In genomic region chr9:124285490-124285889, GRCh38 we compare ENCODE assay signal across 10 cellular contexts. TPM values are rescaled to one million over a fixed set of nuclear protein-coding genes. Genes with fewer than 3 reads are reported as not detected.
DNase-seq lines count a peak whose midpoint lies in the region; ATAC-seq, FAIRE-seq and TF ChIP-seq lines count a peak whose summit lies in the region.
"Had no signal": no experiment of that assay in that cellular context is flagged by ENCODE, and none has a peak within 500 bp of the region (broad histone marks: within the 10 kb centered on the region; RNA-seq: fewer than 3 reads in every experiment).

No MANE protein-coding gene starts in this region.

- no peaks in the 10 kb centered on the region for H3K36me3 Mint-ChIP-seq in activated CD8-positive, alpha-beta T cell treated with anti-CD3 and anti-CD28 coated beads for 36 hours (ENCODE audit: low read depth)

- no peaks in the 10 kb centered on the region for H3K27me3 ChIP-seq in left lung
- H3K27me3 ChIP-seq in spleen (replicated peaks in 1 of 7) = no peaks in the 10 kb centered on the region

- no peaks in the 10 kb centered on the region for H3K9me3 Mint-ChIP-seq in activated CD8-positive, alpha-beta T cell treated with anti-CD3 and anti-CD28 coated beads for 36 hours

- H3K27me3 Mint-ChIP-seq in activated CD8-positive, alpha-beta T cell treated with anti-CD3 and anti-CD28 coated beads for 36 hours = no peaks in the 10 kb centered on the region

- CTCF ChIA-PET in activated CD8-positive, alpha-beta T cell treated with anti-CD3 and anti-CD28 coated beads for 36 hours (lab: Charles Lee) = no interaction called here

- FAIRE-seq in RCC 7860 (lab: Jason Lieb, UNC) = no peak
- FAIRE-seq: endometrium had no signal

- 67 to 92% (median 81%) methylated on average over 10 to 11 of the region's 11 CpGs for WGBS in spleen, 5 donors

- peak overlapping the region; percentile 54 for H3K4me3 ChIP-seq in GM12865 (ENCODE audit: low read depth, low read length)
- no peak overlapping the region for H3K4me3 ChIP-seq in left lung
- H3K4me3 ChIP-seq in spleen = peak overlapping the region in 1 of 8 donors; percentile 32
- H3K4me3 ChIP-seq: SK-N-MC had no signal

- peaks cover 0 to 25% of the 10 kb centered on the region in 2 donors for H3K36me3 ChIP-seq in left lung
- peaks cover 0 to 13% (median 0%) of the 10 kb centered on the region in 6 donors for H3K36me3 ChIP-seq in spleen

- no peak for TF ChIP-seq CTCF in GM12865 (IDR thresholded peaks at IDR 0.05; ENCODE audit: insufficient read depth, low read depth, low read length, missing control alignments)
- TF ChIP-seq CTCF in activated CD8-positive, alpha-beta T cell treated with anti-CD3 and anti-CD28 coated beads for 36 hours (IDR thresholded peaks at IDR 0.05) = no peak
- no peak for TF ChIP-seq CTCF in left lung (IDR thresholded peaks at IDR 0.05)
- TF ChIP-seq CTCF in spleen (IDR thresholded peaks at IDR 0.05 in 8 of 11, conservative IDR thresholded peaks at IDR 0.05 in 3 of 11) = no peak

- peaks cover 52% of the 10 kb centered on the region for H3K4me1 Mint-ChIP-seq in activated CD8-positive, alpha-beta T cell treated with anti-CD3 and anti-CD28 coated beads for 36 hours (ENCODE audit: low read depth)

- H3K4me1 ChIP-seq in left lung (peaks cover 65 to 92% of the 10 kb centered on the region in 2 donors), spleen (peaks cover 59 to 98% (median 83%) of the 10 kb centered on the region in 6 donors)

- no peak for ATAC-seq in activated CD8-positive, alpha-beta T cell treated with anti-CD3 and anti-CD28 coated beads for 36 hours
- no peak for ATAC-seq in left lung
- ATAC-seq in HG03565 (IDR thresholded peaks at IDR 0.05; ENCODE audit: unreplicated experiment) = no peak

- intact Hi-C loops in activated CD8-positive, alpha-beta T cell treated with anti-CD3 and anti-CD28 coated beads for 36 hours (cut with micrococcal nuclease) = loop anchor here (5.0 kb wide), 1 partner anchor 83 kb away; no protein-coding TSS in a partner anchor
- intact Hi-C loops in left lung (cut with DNase I) = no loop called here
- intact Hi-C loops in spleen (cut with DNase I; ENCODE audit: low total_unique reads) = no loop called here

- peak overlapping the region; percentile 57 for H3K4me3 Mint-ChIP-seq in activated CD8-positive, alpha-beta T cell treated with anti-CD3 and anti-CD28 coated beads for 36 hours

- POLR2A ChIA-PET in activated CD8-positive, alpha-beta T cell treated with anti-CD3 and anti-CD28 coated beads for 36 hours (lab: Charles Lee) = interaction anchor here (1.6 kb wide), 1 partner anchor 84 kb away, joined by 6 read pairs; no protein-coding TSS in a partner anchor

- H3K9me3 ChIP-seq in left lung = no peaks in the 10 kb centered on the region
- H3K9me3 ChIP-seq in spleen = no peaks in the 10 kb centered on the region

- no peak for DNase-seq in GM12865 (ENCODE audit: low read depth)
- no peak for DNase-seq in activated CD8-positive, alpha-beta T cell treated with anti-CD3 and anti-CD28 coated beads for 36 hours
- no peak for DNase-seq in left lung
- no peak for DNase-seq in spleen
- DNase-seq in NCI-H524 (lab: John Stamatoyannopoulos, UW) = no peak
- no peak for DNase-seq in HT-29 (ENCODE audit: low spot score)
- no peak for DNase-seq in RCC 7860 (ENCODE audit: low spot score)

- H3K27ac Mint-ChIP-seq in activated CD8-positive, alpha-beta T cell treated with anti-CD3 and anti-CD28 coated beads for 36 hours = peak overlapping the region; percentile 96

- TF ChIP-seq POLR2A in spleen (IDR thresholded peaks at IDR 0.05) = no peak

- peak overlapping the region; percentile 90 to 91 for H3K27ac ChIP-seq in left lung
- peak overlapping the region; percentile 54 to 85 (median 80) for H3K27ac ChIP-seq in spleen
- H3K27ac ChIP-seq: SK-N-MC had no signal

RNA-seq across cellular contexts. Expression of gene NEK6, which starts 27.7 kb away (rescaled TPM):
- 10 to 100 TPM; 20.2 to 21.8 TPM for total RNA-seq in activated CD8-positive, alpha-beta T cell treated with anti-CD3 and anti-CD28 coated beads for 36 hours
- total RNA-seq in left lung (100 to 1,000 TPM; 104 to 132 TPM), spleen (10 to 100 TPM; 32.8 to 71.3 (median 55.0) TPM)
- polyA plus RNA-seq in spleen = 10 to 100 TPM; 11.2 to 19.7 (median 11.6) TPM
- 17.0 and 22.1 TPM in 2 replicates for total RNA-seq in HT-29 (2014; rRNA removed; shearing (Covaris generic))
